ENCODE assay signal across 27 cellular contexts in the genomic region with DNA sequence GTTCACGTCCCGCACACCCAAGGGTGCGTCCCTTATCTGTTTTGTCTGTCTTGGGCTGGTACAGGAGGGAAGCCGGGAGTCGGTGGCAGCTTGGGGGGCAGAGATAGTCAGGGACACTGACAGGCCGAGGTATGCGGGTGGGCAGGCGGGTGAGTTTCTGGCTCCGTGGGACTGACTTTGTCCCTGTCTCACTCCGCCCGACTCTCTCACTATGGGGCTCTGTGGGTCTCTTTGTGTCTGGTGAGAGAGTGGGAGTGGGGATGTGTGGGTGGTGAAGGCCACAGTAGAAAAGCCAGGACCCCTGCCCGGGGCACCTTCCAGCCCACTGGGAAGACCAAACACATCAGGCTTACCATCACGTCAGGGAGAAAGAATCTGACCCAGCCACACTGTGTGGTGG. TPM values are rescaled to one million over a fixed set of nuclear protein-coding genes. Genes with fewer than 3 reads are reported as not detected.
A peak's percentile ranks its signal among the peaks of the same experiment; 100 is the strongest.
DNase-seq lines count a peak whose midpoint lies in the region; ATAC-seq and TF ChIP-seq lines count a peak whose summit lies in the region.
"Had no signal": no experiment of that assay in that cellular context is flagged by ENCODE, and none has a peak within 500 bp of the region (broad histone marks: within the 10 kb centered on the region; RNA-seq: fewer than 3 reads in every experiment).

No MANE protein-coding gene starts in this region.

- POLR2A ChIA-PET in activated CD4-positive, alpha-beta memory T cell treated with anti-CD3 and anti-CD28 coated beads for 36 hours (lab: Charles Lee) = no interaction called here
- POLR2A ChIA-PET in activated CD4-positive, alpha-beta memory T cell treated with anti-CD3 and anti-CD28 coated beads, Interleukin-2, amount 10 ng/mL, durations not matched to agents 7 days and 5 days (lab: Charles Lee) = interaction anchor here (1.1 to 1.2 kb wide), 2 partner anchors 14 to 56 kb away, joined by 3 read pairs; no protein-coding TSS in a partner anchor

- no peak for ATAC-seq in HG02973 (IDR thresholded peaks at IDR 0.05; ENCODE audit: unreplicated experiment)
- ATAC-seq: body of pancreas, gastroesophageal sphincter, lower lobe of right lung had no signal

- H3K27ac Mint-ChIP-seq in activated CD4-positive, alpha-beta memory T cell treated with anti-CD3 and anti-CD28 coated beads for 36 hours = peak overlapping the region; percentile 6
- H3K27ac Mint-ChIP-seq in activated CD4-positive, alpha-beta memory T cell treated with anti-CD3 and anti-CD28 coated beads, Interleukin-2, amount 10 ng/mL, durations not matched to agents 7 days and 5 days = no peak overlapping the region
- H3K27ac Mint-ChIP-seq in CD14-positive monocyte (peak overlapping the region in 6 of 7 donors; percentile 41 to 83 (median 77)), neural crest cell (ENCODE audit: unreplicated experiment) (peak overlapping the region; percentile 88)
- H3K27ac Mint-ChIP-seq: HFFc6 had no signal

- in situ Hi-C loops in GM13977 (cut with MboI; ENCODE audit: low pct_unique_long_range_greater_than_20kb, low sequenced_read_pairs, unreplicated experiment) = no loop called here

- no peaks in the 10 kb centered on the region for H3K36me3 ChIP-seq in prostate gland
- H3K36me3 ChIP-seq: gastroesophageal sphincter, thoracic aorta, vagina had no signal

- H3K9me3 Mint-ChIP-seq in activated CD4-positive, alpha-beta memory T cell treated with anti-CD3 and anti-CD28 coated beads for 36 hours = no peaks in the 10 kb centered on the region
- no peaks in the 10 kb centered on the region for H3K9me3 Mint-ChIP-seq in activated CD4-positive, alpha-beta memory T cell treated with anti-CD3 and anti-CD28 coated beads, Interleukin-2, amount 10 ng/mL, durations not matched to agents 7 days and 5 days
- H3K9me3 Mint-ChIP-seq in CD14-positive monocyte (no peaks in the 10 kb centered on the region), neural crest cell (no peaks in the 10 kb centered on the region)
- H3K9me3 Mint-ChIP-seq: CD4-positive, alpha-beta memory T cell; HFFc6; naive B cell had no signal

- H3K27ac ChIP-seq in angular gyrus (ENCODE audit: low read depth, low read length) = peak overlapping the region; percentile 97
- H3K27ac ChIP-seq in prostate gland = no peak overlapping the region
- H3K27ac ChIP-seq: body of pancreas, gastroesophageal sphincter, hepatocyte, lower lobe of right lung, thoracic aorta, vagina had no signal

- H3K27me3 Mint-ChIP-seq in activated CD4-positive, alpha-beta memory T cell treated with anti-CD3 and anti-CD28 coated beads for 36 hours = no peaks in the 10 kb centered on the region
- H3K27me3 Mint-ChIP-seq in activated CD4-positive, alpha-beta memory T cell treated with anti-CD3 and anti-CD28 coated beads, Interleukin-2, amount 10 ng/mL, durations not matched to agents 7 days and 5 days = no peaks in the 10 kb centered on the region
- H3K27me3 Mint-ChIP-seq in CD14-positive monocyte (ENCODE audit: low read depth in 3 of 3) = no peaks in the 10 kb centered on the region
- no peaks in the 10 kb centered on the region for H3K27me3 Mint-ChIP-seq in neural crest cell (ENCODE audit: low read depth)
- H3K27me3 Mint-ChIP-seq: CD4-positive, alpha-beta memory T cell; naive B cell had no signal

- no peaks in the 10 kb centered on the region for H3K27me3 ChIP-seq in prostate gland (replicated peaks; ENCODE audit: insufficient read depth)
- H3K27me3 ChIP-seq: adrenal gland, body of pancreas, gastroesophageal sphincter, hepatocyte, vagina had no signal

- WGBS in prostate gland = 90% methylated on average over 13 of the region's 13 CpGs

- no peak for DNase-seq in activated CD4-positive, alpha-beta memory T cell treated with anti-CD3 and anti-CD28 coated beads for 36 hours
- DNase-seq in activated CD4-positive, alpha-beta memory T cell treated with anti-CD3 and anti-CD28 coated beads, Interleukin-2, amount 10 ng/mL, durations not matched to agents 7 days and 5 days = no peak
- DNase-seq in CD14-positive monocyte (ENCODE audit: low spot score) = no peak
- DNase-seq in neural crest cell (ENCODE audit: low read depth, low spot score) = no peak
- DNase-seq in prostate gland (ENCODE audit: low spot score) = no peak
- no peak for DNase-seq in GM13977 (ENCODE audit: low spot score)
- DNase-seq: activated CD4-positive, alpha-beta T cell treated with anti-CD3 and anti-CD28 coated beads for 48 hours; adrenal gland; body of pancreas; CD4-positive, alpha-beta memory T cell; DND-41; HFFc6; lower lobe of right lung; midbrain; naive B cell; NCI-H1048; NCI-H1694; NCI-H82; SIG-M5; stimulated activated CD4-positive, alpha-beta T cell treated with anti-CD3 and anti-CD28 coated beads, Interleukin-4, amount 100 ng/mL, for 4 hours; T-helper 9 cell had no signal

- no peak for TF ChIP-seq CTCF in CD14-positive monocyte (IDR thresholded peaks at IDR 0.05)
- no peak for TF ChIP-seq CTCF in neural crest cell (conservative IDR thresholded peaks at IDR 0.05)
- no peak for TF ChIP-seq CTCF in prostate gland (IDR thresholded peaks at IDR 0.05)
- no peak for TF ChIP-seq CTCF in GM13977 (IDR thresholded peaks at IDR 0.05; ENCODE audit: extremely low read depth, insufficient read depth, missing control alignments)

- CTCF ChIA-PET in activated CD4-positive, alpha-beta memory T cell treated with anti-CD3 and anti-CD28 coated beads for 36 hours (lab: Charles Lee) = interaction anchor here (1.6 kb wide), 1 partner anchor 10 kb away, joined by 3 read pairs; no protein-coding TSS in a partner anchor
- CTCF ChIA-PET in activated CD4-positive, alpha-beta memory T cell treated with anti-CD3 and anti-CD28 coated beads, Interleukin-2, amount 10 ng/mL, durations not matched to agents 7 days and 5 days (lab: Charles Lee) = interaction anchor here (1.1 kb wide), 1 partner anchor 57 kb away, joined by 3 read pairs; no protein-coding TSS in a partner anchor

- H3K4me3 Mint-ChIP-seq in activated CD4-positive, alpha-beta memory T cell treated with anti-CD3 and anti-CD28 coated beads for 36 hours = no peak overlapping the region
- H3K4me3 Mint-ChIP-seq in activated CD4-positive, alpha-beta memory T cell treated with anti-CD3 and anti-CD28 coated beads, Interleukin-2, amount 10 ng/mL, durations not matched to agents 7 days and 5 days = no peak overlapping the region
- H3K4me3 Mint-ChIP-seq in CD14-positive monocyte = no peak overlapping the region
- peak overlapping the region; percentile 34 for H3K4me3 Mint-ChIP-seq in neural crest cell
- H3K4me3 Mint-ChIP-seq: CD4-positive, alpha-beta memory T cell; HFFc6 had no signal

- H3K4me1 Mint-ChIP-seq in activated CD4-positive, alpha-beta memory T cell treated with anti-CD3 and anti-CD28 coated beads for 36 hours (ENCODE audit: low read depth) = peaks cover 18% of the 10 kb centered on the region
- H3K4me1 Mint-ChIP-seq in activated CD4-positive, alpha-beta memory T cell treated with anti-CD3 and anti-CD28 coated beads, Interleukin-2, amount 10 ng/mL, durations not matched to agents 7 days and 5 days = peaks cover 38% of the 10 kb centered on the region
- H3K4me1 Mint-ChIP-seq in CD14-positive monocyte (peaks cover 28% of the 10 kb centered on the region), neural crest cell (peaks cover 38% of the 10 kb centered on the region)

- no peaks in the 10 kb centered on the region for H3K4me1 ChIP-seq in prostate gland (replicated peaks)
- H3K4me1 ChIP-seq: body of pancreas, gastroesophageal sphincter, vagina had no signal

- H3K36me3 Mint-ChIP-seq in activated CD4-positive, alpha-beta memory T cell treated with anti-CD3 and anti-CD28 coated beads for 36 hours = peaks cover 62% of the 10 kb centered on the region
- peaks cover 81% of the 10 kb centered on the region for H3K36me3 Mint-ChIP-seq in activated CD4-positive, alpha-beta memory T cell treated with anti-CD3 and anti-CD28 coated beads, Interleukin-2, amount 10 ng/mL, durations not matched to agents 7 days and 5 days (ENCODE audit: low read depth)
- H3K36me3 Mint-ChIP-seq in CD14-positive monocyte (peaks cover 89 to 98% of the 10 kb centered on the region in 2 donors), neural crest cell (ENCODE audit: low read depth) (peaks cover 7% of the 10 kb centered on the region)

- no peak for TF ChIP-seq POLR2A in prostate gland (IDR thresholded peaks at IDR 0.05)

- H3K9me3 ChIP-seq in prostate gland = no peaks in the 10 kb centered on the region
- H3K9me3 ChIP-seq: adrenal gland, body of pancreas, gastroesophageal sphincter, lower lobe of right lung, thoracic aorta, vagina had no signal

- intact Hi-C loops in activated CD4-positive, alpha-beta memory T cell treated with anti-CD3 and anti-CD28 coated beads for 36 hours (cut with micrococcal nuclease) = no loop called here
- intact Hi-C loops in CD14-positive monocyte (cut with micrococcal nuclease) (no loop called here), prostate gland (cut with DNase I) (no loop called here)

- no peak overlapping the region for H3K4me3 ChIP-seq in prostate gland
- H3K4me3 ChIP-seq: adrenal gland, body of pancreas, gastroesophageal sphincter, hepatocyte, lower lobe of right lung, thoracic aorta, vagina had no signal

RNA-seq across cellular contexts. Expression of a gene that starts 27.5 kb away (rescaled TPM):
- 100 to 1,000 TPM; 109 to 112 TPM for total RNA-seq in activated CD4-positive, alpha-beta memory T cell treated with anti-CD3 and anti-CD28 coated beads for 36 hours
- total RNA-seq in activated CD4-positive, alpha-beta memory T cell treated with anti-CD3 and anti-CD28 coated beads, Interleukin-2, amount 10 ng/mL, durations not matched to agents 7 days and 5 days = 100 to 1,000 TPM; 170 to 175 TPM
- polyA plus RNA-seq in CD14-positive monocyte = 100 to 1,000 TPM; 188 to 189 TPM
- total RNA-seq in neural crest cell (41.6 and 43.8 TPM in 2 replicates), prostate gland (10 to 100 TPM; 38.6 to 87.5 TPM)
